Comparison of ENCODE assay signal across 8 cellular contexts in the genomic region with DNA sequence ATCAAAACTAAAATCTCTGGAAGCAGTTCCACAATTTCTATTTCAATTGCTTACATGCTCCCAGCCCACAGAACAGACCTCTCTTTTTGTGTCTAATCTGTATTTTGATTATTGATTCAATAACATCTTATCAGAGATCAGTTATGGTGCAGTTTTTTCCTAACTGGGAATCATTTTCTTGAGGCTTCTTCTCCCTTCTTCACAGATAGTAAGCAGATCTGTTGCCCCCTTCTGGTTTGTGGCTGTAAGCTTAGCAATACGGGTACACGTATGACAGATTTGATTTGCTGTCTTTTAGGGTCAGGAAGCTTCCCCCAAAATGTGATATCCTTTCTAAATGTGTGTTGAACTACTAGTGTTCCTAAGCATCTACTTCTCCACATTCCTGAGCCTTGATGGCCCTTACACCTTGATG. TPM values are rescaled to one million over a fixed set of nuclear protein-coding genes. Genes with fewer than 3 reads are reported as not detected.
DNase-seq lines count a peak whose midpoint lies in the region; ATAC-seq and TF ChIP-seq lines count a peak whose summit lies in the region.

No MANE protein-coding gene starts in this region.

- H3K36me3 ChIP-seq in esophagus muscularis mucosa, result peaks cover 0 to 3% (median 0%) of the 10 kb centered on the region in 4 donors
- no peaks in the 10 kb centered on the region for H3K36me3 ChIP-seq in psoas muscle (ENCODE audit: insufficient read depth in 1 of 2, low read depth in 1 of 2)
- peaks cover 0 to 11% (median 2%) of the 10 kb centered on the region in 4 donors for H3K36me3 ChIP-seq in stomach

- H3K4me3 ChIP-seq in esophagus muscularis mucosa (no peak overlapping the region), psoas muscle (no peak overlapping the region), stomach (no peak overlapping the region)

- H3K9me3 ChIP-seq in esophagus muscularis mucosa (no peaks in the 10 kb centered on the region), psoas muscle (no peaks in the 10 kb centered on the region), stomach (no peaks in the 10 kb centered on the region)

- H3K4me1 ChIP-seq in esophagus muscularis mucosa (peaks cover 8 to 40% (median 38%) of the 10 kb centered on the region in 4 donors), psoas muscle (peaks cover 14% of the 10 kb centered on the region), stomach (peaks cover 0 to 41% (median 26%) of the 10 kb centered on the region in 4 donors)

- peak in 1 of 4 donors; percentile 53 for ATAC-seq in psoas muscle
- ATAC-seq in HG02588 (IDR thresholded peaks at IDR 0.05; ENCODE audit: unreplicated experiment), result no peak
- no peak for ATAC-seq in GM19455 (IDR thresholded peaks at IDR 0.05; ENCODE audit: unreplicated experiment)

- peak overlapping the region; percentile 66 to 75 (median 72) for H3K27ac ChIP-seq in esophagus muscularis mucosa (replicated peaks in 1 of 4)
- H3K27ac ChIP-seq in psoas muscle, result no peak overlapping the region
- H3K27ac ChIP-seq in stomach, result peak overlapping the region in 1 of 5 donors; percentile 53

- H3K27me3 ChIP-seq in esophagus muscularis mucosa, result no peaks in the 10 kb centered on the region
- H3K27me3 ChIP-seq in psoas muscle (ENCODE audit: insufficient read depth in 3 of 3, low read length in 2 of 3), result no peaks in the 10 kb centered on the region
- no peaks in the 10 kb centered on the region for H3K27me3 ChIP-seq in stomach

- no peak for TF ChIP-seq EP300 in esophagus muscularis mucosa (IDR thresholded peaks at IDR 0.05)
- no peak for TF ChIP-seq EP300 in stomach (IDR thresholded peaks at IDR 0.05)

- DNase-seq in ELR (ENCODE audit: low read depth), result peak; percentile 63
- DNase-seq in NCI-H460 (ENCODE audit: extremely low read depth, low read depth), result peak; percentile 33
- DNase-seq in esophagus muscularis mucosa (ENCODE audit: extremely low spot score), result no peak
- DNase-seq in psoas muscle, result no peak
- DNase-seq in NCI-H2029 treated with DMSO at 0.1 percent for 48 hours (lab: John Stamatoyannopoulos, UW), result no peak
- DNase-seq in stomach, result no peak

- intact Hi-C loops in esophagus muscularis mucosa (cut with DNase I), result loop anchor here (5.0 kb wide), 1 partner anchor 173 kb away; the partner anchor contains the start of gene MAP1B
- intact Hi-C loops in psoas muscle (cut with DNase I), result no loop called here
- intact Hi-C loops in stomach (cut with DNase I; ENCODE audit: low total_unique reads), result no loop called here

- TF ChIP-seq POLR2A in esophagus muscularis mucosa (IDR thresholded peaks at IDR 0.05; ENCODE audit: low read depth) (no peak), stomach (IDR thresholded peaks at IDR 0.05) (no peak)

- peak; percentile 45 to 64 (median 46) for TF ChIP-seq CTCF in esophagus muscularis mucosa (IDR thresholded peaks at IDR 0.05)
- peak; percentile 38 for TF ChIP-seq CTCF in psoas muscle (IDR thresholded peaks at IDR 0.05)
- peak in 3 of 7 experiments; percentile 8 to 18 (median 17) for TF ChIP-seq CTCF in stomach (IDR thresholded peaks at IDR 0.05)

- 46% methylated on average over 2 of the region's 2 CpGs for WGBS in esophagus muscularis mucosa
- 41 to 72% (median 44%) methylated on average over 2 of the region's 2 CpGs for WGBS in psoas muscle, 3 donors
- 45 to 66% (median 61%) methylated on average over 2 of the region's 2 CpGs for WGBS in stomach, 5 donors

RNA-seq across cellular contexts. Expression of gene MRPS27, which starts 39.4 kb away (rescaled TPM):
- total RNA-seq in NCI-H460 (2014; rRNA removed; shearing (Covaris generic)), result 123 and 139 TPM in 2 replicates
- polyA plus RNA-seq in NCI-H460 (2014; cell fraction: nucleus; rRNA removed), result 102 and 122 TPM in 2 replicates
- 10 to 100 TPM; 38.6 to 53.5 (median 45.7) TPM for total RNA-seq in esophagus muscularis mucosa
- total RNA-seq in psoas muscle, result 10 to 100 TPM; 49.5 to 76.9 (median 65.8) TPM
- 10 to 100 TPM; 34.9 to 71.5 (median 40.9) TPM for polyA plus RNA-seq in psoas muscle
- total RNA-seq in stomach, result 10 to 100 TPM; 14.8 to 43.3 (median 21.0) TPM
- 10 to 100 TPM; 22.0 to 24.5 (median 24.3) TPM for polyA plus RNA-seq in stomach

RNA-seq across cellular contexts. Expression of gene PTCD2, which starts 39.5 kb away (rescaled TPM):
- 17.2 and 20.3 TPM in 2 replicates for total RNA-seq in NCI-H460 (2014; rRNA removed; shearing (Covaris generic))
- 17.7 and 21.8 TPM in 2 replicates for polyA plus RNA-seq in NCI-H460 (2014; cell fraction: nucleus; rRNA removed)
- total RNA-seq in esophagus muscularis mucosa (1 to 10 TPM; 3.5 to 7.1 (median 5.8) TPM), psoas muscle (10 to 100 TPM; 12.5 to 30.8 (median 20.0) TPM), stomach (10 to 100 TPM in 1 of 5 donors, 1 to 10 TPM in 4; 1.3 to 56.7 (median 2.9) TPM)
- polyA plus RNA-seq in psoas muscle (10 to 100 TPM in 1 of 3 donors, 1 to 10 TPM in 2; 6.2 to 12.8 (median 6.6) TPM), stomach (1 to 10 TPM; 1.7 to 3.8 (median 2.3) TPM)

Comparison
In these comparisons a context has a peak if more than half of its experiments do, and no peak if none do; other contexts are left out.
1. DNase-seq: peak in ELR (single experiment) and NCI-H460 (single experiment); none in esophagus muscularis mucosa (single experiment), psoas muscle (0 of 2), NCI-H2029 treated with DMSO at 0.1 percent for 48 hours (single experiment) and stomach (single experiment).